Comparison of ENCODE assay signal across 7 cellular contexts in the genomic region with DNA sequence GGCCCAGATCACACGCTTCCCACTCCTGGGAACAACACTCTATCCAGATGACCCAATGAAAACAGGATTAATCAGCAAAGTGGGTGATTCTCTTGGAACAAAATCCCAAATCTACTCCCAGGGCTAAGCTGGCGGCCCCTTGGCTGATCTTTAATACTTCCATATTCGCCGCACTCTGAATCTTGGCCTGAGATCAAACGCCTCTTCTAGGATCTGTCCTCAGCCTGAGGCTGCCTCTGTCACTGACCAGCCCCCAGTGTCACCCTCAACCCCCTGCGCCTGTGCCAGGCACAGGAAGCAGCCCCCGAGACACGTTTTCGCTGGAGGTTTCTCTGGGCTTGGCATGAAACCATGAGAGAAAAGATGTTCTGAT. TPM values are rescaled to one million over a fixed set of nuclear protein-coding genes. Genes with fewer than 3 reads are reported as not detected.
DNase-seq lines count a peak whose midpoint lies in the region; ATAC-seq and TF ChIP-seq lines count a peak whose summit lies in the region.
"Had no signal": no experiment of that assay in that cellular context is flagged by ENCODE, and none has a peak within 500 bp of the region (broad histone marks: within the 10 kb centered on the region; RNA-seq: fewer than 3 reads in every experiment).

No MANE protein-coding gene starts in this region.

- no peaks in the 10 kb centered on the region for H3K9me3 Mint-ChIP-seq in activated naive CD8-positive, alpha-beta T cell (ENCODE audit: low read depth)
- no peaks in the 10 kb centered on the region for H3K9me3 Mint-ChIP-seq in activated naive CD8-positive, alpha-beta T cell treated with anti-CD3 and anti-CD28 coated beads, Interleukin-2, amount 50 U/mL, for 24 hours

- H3K36me3 ChIP-seq in lower lobe of right lung = peaks cover 31% of the 10 kb centered on the region
- H3K36me3 ChIP-seq in urinary bladder (ENCODE audit: insufficient read depth) = peaks cover 17% of the 10 kb centered on the region

- peaks cover 16% of the 10 kb centered on the region for H3K4me1 Mint-ChIP-seq in activated naive CD8-positive, alpha-beta T cell (ENCODE audit: low read depth)
- H3K4me1 Mint-ChIP-seq in activated naive CD8-positive, alpha-beta T cell treated with anti-CD3 and anti-CD28 coated beads, Interleukin-2, amount 50 U/mL, for 24 hours = peaks cover 31% of the 10 kb centered on the region

- no peak for ATAC-seq in activated naive CD8-positive, alpha-beta T cell treated with anti-CD3 and anti-CD28 coated beads, Interleukin-2, amount 50 U/mL, for 24 hours
- no peak for ATAC-seq in lower lobe of right lung
- ATAC-seq: stimulated activated naive CD8-positive, alpha-beta T cell treated with anti-CD3 and anti-CD28 coated beads, Interleukin-15, Interleukin-2, amounts not matched to agents 100 U/mL and 50 U/mL, for 24 hours had no signal

- H3K27me3 Mint-ChIP-seq in activated naive CD8-positive, alpha-beta T cell = no peaks in the 10 kb centered on the region
- H3K27me3 Mint-ChIP-seq in activated naive CD8-positive, alpha-beta T cell treated with anti-CD3 and anti-CD28 coated beads, Interleukin-2, amount 50 U/mL, for 24 hours = peaks cover 2% of the 10 kb centered on the region

- H3K27me3 ChIP-seq in lower lobe of right lung (ENCODE audit: low read depth) = no peaks in the 10 kb centered on the region

- H3K4me1 ChIP-seq in lower lobe of right lung = peaks cover 25% of the 10 kb centered on the region
- no peaks in the 10 kb centered on the region for H3K4me1 ChIP-seq in urinary bladder (ENCODE audit: insufficient read depth)

- no peak for DNase-seq in activated naive CD8-positive, alpha-beta T cell treated with anti-CD3 and anti-CD28 coated beads, Interleukin-2, amount 50 U/mL, for 24 hours
- DNase-seq in lower lobe of right lung = no peak
- no peak for DNase-seq in NCI-H187 (lab: John Stamatoyannopoulos, UW)
- no peak for DNase-seq in NCI-H526 treated with DMSO at 0.1 percent for 48 hours (lab: John Stamatoyannopoulos, UW)
- DNase-seq: stimulated activated naive CD8-positive, alpha-beta T cell treated with anti-CD3 and anti-CD28 coated beads, Interleukin-15, Interleukin-2, amounts not matched to agents 100 U/mL and 50 U/mL, for 24 hours had no signal

- H3K4me3 ChIP-seq in lower lobe of right lung (no peak overlapping the region), urinary bladder (ENCODE audit: low read depth, low read length) (no peak overlapping the region)

- H3K9me3 ChIP-seq in lower lobe of right lung = no peaks in the 10 kb centered on the region

- H3K4me3 Mint-ChIP-seq in activated naive CD8-positive, alpha-beta T cell = peak overlapping the region; percentile 4
- no peak overlapping the region for H3K4me3 Mint-ChIP-seq in activated naive CD8-positive, alpha-beta T cell treated with anti-CD3 and anti-CD28 coated beads, Interleukin-2, amount 50 U/mL, for 24 hours

- no peak for TF ChIP-seq CTCF in lower lobe of right lung (IDR thresholded peaks at IDR 0.05)

- H3K27ac Mint-ChIP-seq in activated naive CD8-positive, alpha-beta T cell = no peak overlapping the region
- no peak overlapping the region for H3K27ac Mint-ChIP-seq in activated naive CD8-positive, alpha-beta T cell treated with anti-CD3 and anti-CD28 coated beads, Interleukin-2, amount 50 U/mL, for 24 hours

- peaks cover 3% of the 10 kb centered on the region for H3K36me3 Mint-ChIP-seq in activated naive CD8-positive, alpha-beta T cell
- H3K36me3 Mint-ChIP-seq in activated naive CD8-positive, alpha-beta T cell treated with anti-CD3 and anti-CD28 coated beads, Interleukin-2, amount 50 U/mL, for 24 hours (ENCODE audit: low read depth) = peaks cover 12% of the 10 kb centered on the region

- intact Hi-C loops in lower lobe of right lung (cut with DNase I) = no loop called here

- 24% methylated on average over 9 of the region's 9 CpGs for WGBS in urinary bladder

- H3K27ac ChIP-seq in lower lobe of right lung (peak overlapping the region; percentile 49), urinary bladder (ENCODE audit: low read depth) (peak overlapping the region; percentile 73)

RNA-seq across cellular contexts. Expression of a gene that starts 2.4 kb away (rescaled TPM):
- 5.8 TPM for total RNA-seq in lower lobe of right lung
- total RNA-seq in urinary bladder = 0.63 TPM
- 22.1 TPM for polyA plus RNA-seq in urinary bladder

RNA-seq across cellular contexts. Expression of a gene that starts 8.2 kb away (rescaled TPM):
- total RNA-seq in lower lobe of right lung (17.6 TPM), urinary bladder (6.8 TPM)
- 55.6 TPM for polyA plus RNA-seq in urinary bladder

RNA-seq across cellular contexts. Expression of a gene that starts 13.7 kb away (rescaled TPM):
- total RNA-seq in lower lobe of right lung (2.1 TPM), urinary bladder (not detected)
- polyA plus RNA-seq in urinary bladder = 2.6 TPM

RNA-seq across cellular contexts. Expression of a gene that starts 15.1 kb away (rescaled TPM):
- total RNA-seq in lower lobe of right lung = 45.2 TPM
- 31.2 TPM for total RNA-seq in urinary bladder
- polyA plus RNA-seq in urinary bladder = 60.2 TPM

RNA-seq across cellular contexts. Expression of a gene that starts 24.6 kb away (rescaled TPM):
- total RNA-seq in lower lobe of right lung (38.6 TPM), urinary bladder (9.8 TPM)
- 31.0 TPM for polyA plus RNA-seq in urinary bladder
